1 cellular context compared by ENCODE assay signal in genomic region chr3:46400000-46400734, GRCh38.
TF ChIP-seq lines count a peak whose summit lies in the region.

No MANE protein-coding gene starts in this region.

TF ChIP-seq in K562, 482 proteins besides CTCF, POLR2A, EP300 and RAD21 (continued from another document and continues in another):
- TF ChIP-seq THRB (CRISPR knock-in tag; conservative IDR thresholded peaks at IDR 0.05) (peak; percentile 82; the same call in 1 of the 2 replicates), SIX5 (IDR thresholded peaks at IDR 0.05; ENCODE audit: borderline replicate concordance in 1 of 2, insufficient read depth in 1 of 2, low read depth in 1 of 2, low read length in 2 of 2) (no peak), KAT8 (IDR thresholded peaks at IDR 0.05; ENCODE audit: low read depth) (no peak), KDM1A (IDR thresholded peaks at IDR 0.05) (peak; percentile 99), TGIF2 (CRISPR knock-in tag; IDR thresholded peaks at IDR 0.05) (no peak), ARHGAP35 (IDR thresholded peaks at IDR 0.05; ENCODE audit: partially characterized antibody) (no peak), E2F5 (CRISPR knock-in tag; IDR thresholded peaks at IDR 0.05) (no peak), POLR2G (IDR thresholded peaks at IDR 0.05; ENCODE audit: low read depth, low read length) (no peak), SOX6 (IDR thresholded peaks at IDR 0.05) (peak; percentile 88), FOXK2 (conservative IDR thresholded peaks at IDR 0.05 in 1 of 2, IDR thresholded peaks at IDR 0.05 in 1 of 2; ENCODE audit: low read depth in 2 of 2) (peak; percentile 81 to 83), TAF9B (IDR thresholded peaks at IDR 0.05; ENCODE audit: partially characterized antibody) (peak; percentile 61), POU5F1 (IDR thresholded peaks at IDR 0.05; ENCODE audit: borderline replicate concordance, low read depth, low read length, partially characterized antibody) (no peak), PPARD (CRISPR knock-in tag; IDR thresholded peaks at IDR 0.05) (no peak), KDM2B (CRISPR knock-in tag; IDR thresholded peaks at IDR 0.05) (no peak), RHOXF2B (CRISPR knock-in tag; conservative IDR thresholded peaks at IDR 0.05) (no peak), ZNF134 (CRISPR knock-in tag; conservative IDR thresholded peaks at IDR 0.05) (peak; percentile 50; the same call in 1 of the 2 replicates), ZNF12 (CRISPR knock-in tag; IDR thresholded peaks at IDR 0.05) (no peak), PRDM10 (IDR thresholded peaks at IDR 0.05; ENCODE audit: partially characterized antibody) (peak; percentile 30), PML (IDR thresholded peaks at IDR 0.05; ENCODE audit: low read length) (peak; percentile 74; the same call in 1 of the 2 replicates), U2AF1 (optimal IDR thresholded peaks at IDR 0.05; ENCODE audit: low read depth, low read length) (no peak), ZNF212 (CRISPR knock-in tag; IDR thresholded peaks at IDR 0.05) (no peak), MECOM (CRISPR knock-in tag; IDR thresholded peaks at IDR 0.05) (peak; percentile 59), NEUROD1 (IDR thresholded peaks at IDR 0.05; ENCODE audit: borderline replicate concordance, low read depth, low read length, partially characterized antibody) (peak; percentile 43), CCNT2 (IDR thresholded peaks at IDR 0.05; ENCODE audit: borderline replicate concordance, extremely low read depth, insufficient read length, low read depth, low read length) (peak; percentile 74), TAL1 (IDR thresholded peaks at IDR 0.05) (peak; percentile 81), ZNF175 (CRISPR knock-in tag; IDR thresholded peaks at IDR 0.05; ENCODE audit: low read depth) (no peak), ZNF184 (CRISPR knock-in tag; IDR thresholded peaks at IDR 0.05) (no peak), SAFB2 (IDR thresholded peaks at IDR 0.05; ENCODE audit: borderline replicate concordance, low read depth, low read length, severe bottlenecking) (no peak), FOSL1 (tag; conservative IDR thresholded peaks at IDR 0.05) (peak; percentile 97), HES1 (IDR thresholded peaks at IDR 0.05; ENCODE audit: low read depth) (peak; percentile 92), KLF16 (IDR thresholded peaks at IDR 0.05) (peak; percentile 80), ZNF277 (CRISPR knock-in tag; IDR thresholded peaks at IDR 0.05; ENCODE audit: borderline replicate concordance) (no peak), RCOR1 (IDR thresholded peaks at IDR 0.05; ENCODE audit: borderline replicate concordance in 1 of 2, low read depth in 2 of 2, low read length in 2 of 2) (peak; percentile 75 to 98), SAP30 (IDR thresholded peaks at IDR 0.05; ENCODE audit: borderline replicate concordance, insufficient read depth, low read depth, low read length, poor library complexity, severe bottlenecking) (no peak), ZNF75A (CRISPR knock-in tag; IDR thresholded peaks at IDR 0.05) (no peak), MLX (CRISPR knock-in tag; conservative IDR thresholded peaks at IDR 0.05) (peak in 1 of 2 experiments; percentile 51; a peak in 1 of 4 replicates), ARID2 (IDR thresholded peaks at IDR 0.05) (no peak), GATAD2B (IDR thresholded peaks at IDR 0.05; ENCODE audit: borderline replicate concordance) (0 out of 2 replicates have a peak, but pooled peaks have one; percentile 33)
- TF ChIP-seq, protein P1, sequence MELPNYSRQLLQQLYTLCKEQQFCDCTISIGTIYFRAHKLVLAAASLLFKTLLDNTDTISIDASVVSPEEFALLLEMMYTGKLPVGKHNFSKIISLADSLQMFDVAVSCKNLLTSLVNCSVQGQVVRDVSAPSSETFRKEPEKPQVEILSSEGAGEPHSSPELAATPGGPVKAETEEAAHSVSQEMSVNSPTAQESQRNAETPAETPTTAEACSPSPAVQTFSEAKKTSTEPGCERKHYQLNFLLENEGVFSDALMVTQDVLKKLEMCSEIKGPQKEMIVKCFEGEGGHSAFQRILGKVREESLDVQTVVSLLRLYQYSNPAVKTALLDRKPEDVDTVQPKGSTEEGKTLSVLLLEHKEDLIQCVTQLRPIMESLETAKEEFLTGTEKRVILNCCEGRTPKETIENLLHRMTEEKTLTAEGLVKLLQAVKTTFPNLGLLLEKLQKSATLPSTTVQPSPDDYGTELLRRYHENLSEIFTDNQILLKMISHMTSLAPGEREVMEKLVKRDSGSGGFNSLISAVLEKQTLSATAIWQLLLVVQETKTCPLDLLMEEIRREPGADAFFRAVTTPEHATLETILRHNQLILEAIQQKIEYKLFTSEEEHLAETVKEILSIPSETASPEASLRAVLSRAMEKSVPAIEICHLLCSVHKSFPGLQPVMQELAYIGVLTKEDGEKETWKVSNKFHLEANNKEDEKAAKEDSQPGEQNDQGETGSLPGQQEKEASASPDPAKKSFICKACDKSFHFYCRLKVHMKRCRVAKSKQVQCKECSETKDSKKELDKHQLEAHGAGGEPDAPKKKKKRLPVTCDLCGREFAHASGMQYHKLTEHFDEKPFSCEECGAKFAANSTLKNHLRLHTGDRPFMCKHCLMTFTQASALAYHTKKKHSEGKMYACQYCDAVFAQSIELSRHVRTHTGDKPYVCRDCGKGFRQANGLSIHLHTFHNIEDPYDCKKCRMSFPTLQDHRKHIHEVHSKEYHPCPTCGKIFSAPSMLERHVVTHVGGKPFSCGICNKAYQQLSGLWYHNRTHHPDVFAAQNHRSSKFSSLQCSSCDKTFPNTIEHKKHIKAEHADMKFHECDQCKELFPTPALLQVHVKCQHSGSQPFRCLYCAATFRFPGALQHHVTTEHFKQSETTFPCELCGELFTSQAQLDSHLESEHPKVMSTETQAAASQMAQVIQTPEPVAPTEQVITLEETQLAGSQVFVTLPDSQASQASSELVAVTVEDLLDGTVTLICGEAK (IDR thresholded peaks at IDR 0.05) = no peak
- TF ChIP-seq, protein P1 (CRISPR knock-in tag; IDR thresholded peaks at IDR 0.05) = no peak
- TF ChIP-seq, protein P2, sequence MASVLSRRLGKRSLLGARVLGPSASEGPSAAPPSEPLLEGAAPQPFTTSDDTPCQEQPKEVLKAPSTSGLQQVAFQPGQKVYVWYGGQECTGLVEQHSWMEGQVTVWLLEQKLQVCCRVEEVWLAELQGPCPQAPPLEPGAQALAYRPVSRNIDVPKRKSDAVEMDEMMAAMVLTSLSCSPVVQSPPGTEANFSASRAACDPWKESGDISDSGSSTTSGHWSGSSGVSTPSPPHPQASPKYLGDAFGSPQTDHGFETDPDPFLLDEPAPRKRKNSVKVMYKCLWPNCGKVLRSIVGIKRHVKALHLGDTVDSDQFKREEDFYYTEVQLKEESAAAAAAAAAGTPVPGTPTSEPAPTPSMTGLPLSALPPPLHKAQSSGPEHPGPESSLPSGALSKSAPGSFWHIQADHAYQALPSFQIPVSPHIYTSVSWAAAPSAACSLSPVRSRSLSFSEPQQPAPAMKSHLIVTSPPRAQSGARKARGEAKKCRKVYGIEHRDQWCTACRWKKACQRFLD (CRISPR knock-in tag; IDR thresholded peaks at IDR 0.05) = peak; percentile 86
- TF ChIP-seq, protein P3, sequence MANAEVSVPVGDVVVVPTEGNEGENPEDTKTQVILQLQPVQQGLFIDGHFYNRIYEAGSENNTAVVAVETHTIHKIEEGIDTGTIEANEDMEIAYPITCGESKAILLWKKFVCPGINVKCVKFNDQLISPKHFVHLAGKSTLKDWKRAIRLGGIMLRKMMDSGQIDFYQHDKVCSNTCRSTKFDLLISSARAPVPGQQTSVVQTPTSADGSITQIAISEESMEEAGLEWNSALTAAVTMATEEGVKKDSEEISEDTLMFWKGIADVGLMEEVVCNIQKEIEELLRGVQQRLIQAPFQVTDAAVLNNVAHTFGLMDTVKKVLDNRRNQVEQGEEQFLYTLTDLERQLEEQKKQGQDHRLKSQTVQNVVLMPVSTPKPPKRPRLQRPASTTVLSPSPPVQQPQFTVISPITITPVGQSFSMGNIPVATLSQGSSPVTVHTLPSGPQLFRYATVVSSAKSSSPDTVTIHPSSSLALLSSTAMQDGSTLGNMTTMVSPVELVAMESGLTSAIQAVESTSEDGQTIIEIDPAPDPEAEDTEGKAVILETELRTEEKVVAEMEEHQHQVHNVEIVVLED (CRISPR knock-in tag; IDR thresholded peaks at IDR 0.05) = no peak
